In the genomic region with DNA sequence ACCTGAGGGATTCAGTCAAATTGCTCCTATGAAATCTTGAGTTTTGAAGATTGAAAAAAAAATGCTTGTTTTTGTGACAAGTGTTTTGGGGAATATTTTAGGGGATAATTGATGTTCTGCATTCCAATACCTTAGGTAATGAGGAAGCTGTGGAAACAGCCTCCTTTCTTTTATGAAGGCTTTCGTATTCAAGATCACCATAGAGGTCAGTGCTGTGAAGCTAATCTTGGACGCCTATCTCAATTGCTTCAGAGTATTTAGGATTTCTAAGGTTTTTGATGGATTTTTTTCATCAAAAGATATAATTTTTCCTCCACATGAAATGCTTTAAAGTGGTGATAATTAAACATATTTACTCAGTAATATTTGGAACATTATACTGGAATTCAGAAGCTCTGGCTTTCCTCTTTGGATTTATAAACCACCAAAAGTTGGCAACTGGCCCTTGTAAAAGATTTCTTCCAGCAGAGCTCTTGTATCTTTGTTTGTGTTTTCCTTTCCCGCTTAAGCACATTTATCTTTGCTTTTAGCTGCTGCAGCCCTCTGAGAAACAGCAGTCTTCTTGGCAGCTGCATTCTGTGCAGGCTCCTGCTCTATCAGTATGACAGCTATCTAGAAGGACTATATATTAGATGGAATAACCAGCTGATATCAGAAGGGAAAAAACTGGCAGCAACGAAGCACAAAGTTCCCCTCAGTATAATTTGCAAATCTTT, we compare ENCODE assay signal across 15 cellular contexts.
A peak's percentile ranks its signal among the peaks of the same experiment; 100 is the strongest.
DNase-seq lines count a peak whose midpoint lies in the region; ATAC-seq and TF ChIP-seq lines count a peak whose summit lies in the region.
"Had no signal": no experiment of that assay in that cellular context is flagged by ENCODE, and none has a peak within 500 bp of the region (broad histone marks: within the 10 kb centered on the region; RNA-seq: fewer than 3 reads in every experiment).

No MANE protein-coding gene starts in this region.

- H3F3A ChIP-seq in neural progenitor cell (ENCODE audit: low read depth): no peaks in the 10 kb centered on the region

- no peaks in the 10 kb centered on the region for H3K27me3 ChIP-seq in right atrium auricular region
- no peaks in the 10 kb centered on the region for H3K27me3 ChIP-seq in hepatocyte
- H3K27me3 ChIP-seq in thymus (ENCODE audit: control insufficient read depth, insufficient read depth): no peaks in the 10 kb centered on the region
- H3K27me3 ChIP-seq in neural progenitor cell: no peaks in the 10 kb centered on the region
- H3K27me3 ChIP-seq: dorsolateral prefrontal cortex, vagina had no signal

- TF ChIP-seq CTCF in right atrium auricular region (IDR thresholded peaks at IDR 0.05) (no peak), brain (conservative IDR thresholded peaks at IDR 0.05) (no peak), hepatocyte (IDR thresholded peaks at IDR 0.05; ENCODE audit: poor library complexity) (no peak), type B pancreatic cell (conservative IDR thresholded peaks at IDR 0.05) (no peak), neural progenitor cell (IDR thresholded peaks at IDR 0.05) (no peak)

- H3K36me3 ChIP-seq in right atrium auricular region: no peaks in the 10 kb centered on the region
- H3K36me3 ChIP-seq in hepatocyte (replicated peaks; ENCODE audit: insufficient read depth, low read depth): no peaks in the 10 kb centered on the region
- H3K36me3 ChIP-seq in thymus (ENCODE audit: control insufficient read depth, insufficient read depth): peaks cover 5% of the 10 kb centered on the region
- no peaks in the 10 kb centered on the region for H3K36me3 ChIP-seq in neural progenitor cell
- H3K36me3 ChIP-seq: vagina had no signal

- no peak for DNase-seq in Right ventricle myocardium inferior (ENCODE audit: missing footprints)
- no peak for DNase-seq in right atrium auricular region (ENCODE audit: low spot score)
- peak; percentile 16 for DNase-seq in hepatocyte (ENCODE audit: low spot score)
- DNase-seq in type B pancreatic cell (ENCODE audit: extremely low spot score, unreplicated experiment): no peak
- no peak for DNase-seq in neural progenitor cell (ENCODE audit: low spot score)
- DNase-seq: CD8-positive, alpha-beta T cell; dorsolateral prefrontal cortex; hippocampal formation; NCI-H1092; stimulated activated CD4-positive, alpha-beta T cell treated with anti-CD3 and anti-CD28 coated beads, Interleukin-12 subunit alpha, Interleukin-12 subunit beta, amount 100 ng/mL, for 4 hours had no signal

- H3K9ac ChIP-seq in neural progenitor cell: no peak overlapping the region

- H3K4me3 Mint-ChIP-seq in brain (peak overlapping the region in 4 of 5 experiments; percentile 13 to 68 (median 50)), type B pancreatic cell (no peak overlapping the region), neural progenitor cell (no peak overlapping the region)
- H3K4me3 Mint-ChIP-seq: CD8-positive, alpha-beta T cell; stimulated activated memory B cell treated with anti-CD40 and anti-IgM and Interleukin-4, amounts not matched to agents 10 μg/mL and 1 μg/mL and 100 μg/mL, for 72 hours had no signal

- peaks cover 0 to 14% of the 10 kb centered on the region in 2 donors for H3K4me1 ChIP-seq in right atrium auricular region
- peaks cover 4% of the 10 kb centered on the region for H3K4me1 ChIP-seq in hepatocyte (ENCODE audit: insufficient read depth)
- peaks cover 25% of the 10 kb centered on the region for H3K4me1 ChIP-seq in thymus (ENCODE audit: control insufficient read depth, insufficient read depth, low read length)
- no peaks in the 10 kb centered on the region for H3K4me1 ChIP-seq in neural progenitor cell
- H3K4me1 ChIP-seq: vagina had no signal

- H4K20me1 ChIP-seq in hepatocyte (ENCODE audit: insufficient read depth, poor library complexity, severe bottlenecking) (no peaks in the 10 kb centered on the region), neural progenitor cell (ENCODE audit: low read depth) (no peaks in the 10 kb centered on the region)

- intact Hi-C loops in Right ventricle myocardium inferior (cut with DNase I): no loop called here

- H3K9me3 ChIP-seq in right atrium auricular region: no peaks in the 10 kb centered on the region
- H3K9me3 ChIP-seq in hepatocyte (ENCODE audit: low read depth): no peaks in the 10 kb centered on the region
- H3K9me3 ChIP-seq in thymus (ENCODE audit: control insufficient read depth): peaks cover 2% of the 10 kb centered on the region
- no peaks in the 10 kb centered on the region for H3K9me3 ChIP-seq in neural progenitor cell (ENCODE audit: low read depth)
- H3K9me3 ChIP-seq: vagina had no signal

- H3K4me1 Mint-ChIP-seq in brain: peaks cover 50% of the 10 kb centered on the region
- peaks cover 13% of the 10 kb centered on the region for H3K4me1 Mint-ChIP-seq in type B pancreatic cell (ENCODE audit: unreplicated experiment)
- peaks cover 4% of the 10 kb centered on the region for H3K4me1 Mint-ChIP-seq in neural progenitor cell

- no peak overlapping the region for H2AFZ ChIP-seq in hepatocyte
- H2AFZ ChIP-seq in neural progenitor cell (replicated peaks): no peak overlapping the region

- no peak overlapping the region for H3K4me3 ChIP-seq in right atrium auricular region
- no peak overlapping the region for H3K4me3 ChIP-seq in hepatocyte
- H3K4me3 ChIP-seq in thymus (ENCODE audit: low read length): peak overlapping the region; percentile 8
- no peak overlapping the region for H3K4me3 ChIP-seq in neural progenitor cell
- H3K4me3 ChIP-seq: dorsolateral prefrontal cortex, vagina had no signal

- H3K27ac Mint-ChIP-seq in brain (peak overlapping the region in 4 of 5 experiments; percentile 26 to 94 (median 84)), type B pancreatic cell (no peak overlapping the region), neural progenitor cell (no peak overlapping the region)
- H3K27ac Mint-ChIP-seq: CD8-positive, alpha-beta T cell; stimulated activated memory B cell treated with anti-CD40 and anti-IgM and Interleukin-4, amounts not matched to agents 10 μg/mL and 1 μg/mL and 100 μg/mL, for 72 hours had no signal

- peaks cover 0 to 9% (median 4%) of the 10 kb centered on the region in 5 experiments for H3K9me3 Mint-ChIP-seq in brain
- H3K9me3 Mint-ChIP-seq in type B pancreatic cell: peaks cover 5% of the 10 kb centered on the region
- no peaks in the 10 kb centered on the region for H3K9me3 Mint-ChIP-seq in neural progenitor cell
- H3K9me3 Mint-ChIP-seq: CD8-positive, alpha-beta T cell had no signal

- H3K36me3 Mint-ChIP-seq in brain (peaks cover 36% of the 10 kb centered on the region), type B pancreatic cell (peaks cover 18% of the 10 kb centered on the region), neural progenitor cell (peaks cover 12% of the 10 kb centered on the region)

- peak; percentile 74 for ATAC-seq in Right ventricle myocardium inferior
- no peak for ATAC-seq in GM21825 (IDR thresholded peaks at IDR 0.05; ENCODE audit: unreplicated experiment)
- ATAC-seq: CD8-positive, alpha-beta T cell; stimulated activated memory B cell treated with anti-CD40 and anti-IgM and Interleukin-4, amounts not matched to agents 10 μg/mL and 1 μg/mL and 100 μg/mL, for 72 hours had no signal

- H3K27me3 Mint-ChIP-seq in brain (no peaks in the 10 kb centered on the region), type B pancreatic cell (no peaks in the 10 kb centered on the region), neural progenitor cell (ENCODE audit: insufficient read depth, low read depth) (no peaks in the 10 kb centered on the region)
- H3K27me3 Mint-ChIP-seq: stimulated activated memory B cell treated with anti-CD40 and anti-IgM and Interleukin-4, amounts not matched to agents 10 μg/mL and 1 μg/mL and 100 μg/mL, for 72 hours had no signal

- WGBS in hepatocyte (ENCODE audit: low lambda C conversion rate, missing lambda C conversion rate): 44% methylated on average over 4 of the region's 4 CpGs
- 80% methylated on average over 4 of the region's 4 CpGs for WGBS in thymus

- H3K4me2 ChIP-seq in hepatocyte (peak overlapping the region; percentile 23), neural progenitor cell (no peak overlapping the region)

- no peaks in the 10 kb centered on the region for H3K9me2 ChIP-seq in hepatocyte (replicated peaks; ENCODE audit: insufficient read depth)

- H3K79me2 ChIP-seq in hepatocyte (no peaks in the 10 kb centered on the region), neural progenitor cell (ENCODE audit: low read depth) (peaks cover 51% of the 10 kb centered on the region)

- no peak overlapping the region for H3K27ac ChIP-seq in right atrium auricular region
- H3K27ac ChIP-seq in hepatocyte: no peak overlapping the region
- no peak overlapping the region for H3K27ac ChIP-seq in thymus (ENCODE audit: low read depth)
- no peak overlapping the region for H3K27ac ChIP-seq in neural progenitor cell
- H3K27ac ChIP-seq: vagina had no signal

Comparison
In these comparisons a context has a peak if more than half of its experiments do, and no peak if none do; other contexts are left out.
1. H3K27ac Mint-ChIP-seq: peak in brain (4 of 5); none in type B pancreatic cell (single experiment) and neural progenitor cell (single experiment).
2. H3K4me3 Mint-ChIP-seq: peak in brain (4 of 5); none in type B pancreatic cell (single experiment) and neural progenitor cell (single experiment).